8 cellular contexts compared by ENCODE assay signal in genomic region chr19:45876411-45877197, GRCh38. TPM values are rescaled to one million over a fixed set of nuclear protein-coding genes. Genes with fewer than 3 reads are reported as not detected.
DNase-seq lines count a peak whose midpoint lies in the region; ATAC-seq and TF ChIP-seq lines count a peak whose summit lies in the region.

No MANE protein-coding gene starts in this region.

- H3K9me3 ChIP-seq in sigmoid colon, result no peaks in the 10 kb centered on the region

- H3K4me3 Mint-ChIP-seq in activated CD8-positive, alpha-beta memory T cell treated with anti-CD3 and anti-CD28 coated beads, Interleukin-2, amount 10 ng/mL, durations not matched to agents 7 days and 5 days, result no peak overlapping the region

- no peak overlapping the region for H3K27ac Mint-ChIP-seq in activated CD8-positive, alpha-beta memory T cell treated with anti-CD3 and anti-CD28 coated beads, Interleukin-2, amount 10 ng/mL, durations not matched to agents 7 days and 5 days

- DNase-seq in activated CD8-positive, alpha-beta memory T cell treated with anti-CD3 and anti-CD28 coated beads, Interleukin-2, amount 10 ng/mL, durations not matched to agents 7 days and 5 days, result no peak
- peak; percentile 58 for DNase-seq in left ventricle myocardium superior
- DNase-seq in sigmoid colon, result peak; percentile 75
- DNase-seq in NCI-H524 (lab: John Stamatoyannopoulos, UW), result no peak
- DNase-seq in NCI-H146 treated with DMSO at 0.1 percent for 48 hours (lab: John Stamatoyannopoulos, UW; ENCODE audit: unreplicated experiment), result no peak

- WGBS in sigmoid colon, 2 donors, result 7 to 8% methylated on average over 41 of the region's 41 CpGs

- peak; percentile 31 for ATAC-seq in activated CD8-positive, alpha-beta memory T cell treated with anti-CD3 and anti-CD28 coated beads, Interleukin-2, amount 10 ng/mL, durations not matched to agents 7 days and 5 days
- ATAC-seq in left ventricle myocardium superior, result peak; percentile 60
- no peak for ATAC-seq in HG02588 (IDR thresholded peaks at IDR 0.05; ENCODE audit: unreplicated experiment)
- ATAC-seq in HG03159 (IDR thresholded peaks at IDR 0.05; ENCODE audit: unreplicated experiment), result no peak

- CTCF ChIA-PET in activated CD8-positive, alpha-beta memory T cell treated with anti-CD3 and anti-CD28 coated beads, Interleukin-2, amount 10 ng/mL, durations not matched to agents 7 days and 5 days (lab: Charles Lee), result interaction anchor here (1.5 kb wide), 1 partner anchor 60 kb away, joined by 4 read pairs; no protein-coding TSS in a partner anchor

- H3K4me3 ChIP-seq in GM08714 (ENCODE audit: low read length), result peak overlapping the region; percentile 2; the same call in 1 of the 2 replicates
- H3K4me3 ChIP-seq in sigmoid colon, result peak overlapping the region in 3 of 4 donors; percentile 16 to 33 (median 27)

- H3K36me3 Mint-ChIP-seq in activated CD8-positive, alpha-beta memory T cell treated with anti-CD3 and anti-CD28 coated beads, Interleukin-2, amount 10 ng/mL, durations not matched to agents 7 days and 5 days, result no peaks in the 10 kb centered on the region

- no peaks in the 10 kb centered on the region for H3K36me3 ChIP-seq in sigmoid colon

- H3K9me3 Mint-ChIP-seq in activated CD8-positive, alpha-beta memory T cell treated with anti-CD3 and anti-CD28 coated beads, Interleukin-2, amount 10 ng/mL, durations not matched to agents 7 days and 5 days (ENCODE audit: low read depth), result no peaks in the 10 kb centered on the region

- peaks cover 23% of the 10 kb centered on the region for H3K4me1 Mint-ChIP-seq in activated CD8-positive, alpha-beta memory T cell treated with anti-CD3 and anti-CD28 coated beads, Interleukin-2, amount 10 ng/mL, durations not matched to agents 7 days and 5 days

- TF ChIP-seq POLR2A in sigmoid colon (IDR thresholded peaks at IDR 0.05), result no peak

- TF ChIP-seq CTCF in sigmoid colon (IDR thresholded peaks at IDR 0.05), result no peak

- H3K27ac ChIP-seq in sigmoid colon, result peak overlapping the region in 3 of 4 donors; percentile 27 to 57 (median 56)

- intact Hi-C loops in left ventricle myocardium superior (cut with micrococcal nuclease), result no loop called here
- intact Hi-C loops in sigmoid colon (cut with DNase I), result no loop called here

- H3K4me1 ChIP-seq in sigmoid colon, result peaks cover 0 to 11% (median 5%) of the 10 kb centered on the region in 4 donors

- H3K27me3 Mint-ChIP-seq in activated CD8-positive, alpha-beta memory T cell treated with anti-CD3 and anti-CD28 coated beads, Interleukin-2, amount 10 ng/mL, durations not matched to agents 7 days and 5 days, result peaks cover 17% of the 10 kb centered on the region

- TF ChIP-seq EP300 in sigmoid colon (IDR thresholded peaks at IDR 0.05), result no peak

- peaks cover 3 to 19% (median 5%) of the 10 kb centered on the region in 3 donors for H3K27me3 ChIP-seq in sigmoid colon

RNA-seq across cellular contexts. Expression of gene IRF2BP1, which starts 9.3 kb away (rescaled TPM):
- total RNA-seq in activated CD8-positive, alpha-beta memory T cell treated with anti-CD3 and anti-CD28 coated beads, Interleukin-2, amount 10 ng/mL, durations not matched to agents 7 days and 5 days, result 10 to 100 TPM; 18.9 to 19.0 TPM
- total RNA-seq in left ventricle myocardium superior, result 22.3 TPM
- 10 to 100 TPM; 18.0 to 25.5 (median 20.8) TPM for total RNA-seq in sigmoid colon
- 10 to 100 TPM in 2 of 3 donors, 1 to 10 TPM in 1; 7.8 to 15.2 (median 11.3) TPM for polyA plus RNA-seq in sigmoid colon

RNA-seq across cellular contexts. Expression of gene FOXA3, which starts 12.5 kb away (rescaled TPM):
- under 1 TPM in 1 of 2 experiments, not detected in 1; 0.14 TPM for total RNA-seq in activated CD8-positive, alpha-beta memory T cell treated with anti-CD3 and anti-CD28 coated beads, Interleukin-2, amount 10 ng/mL, durations not matched to agents 7 days and 5 days
- total RNA-seq in left ventricle myocardium superior, result not detected
- under 1 TPM in 1 of 4 donors, not detected in 3; 0.49 TPM for total RNA-seq in sigmoid colon
- 10 to 100 TPM; 28.1 to 72.8 (median 57.1) TPM for polyA plus RNA-seq in sigmoid colon

RNA-seq across cellular contexts. Expression of gene SYMPK, which starts 13.7 kb away (rescaled TPM):
- 100 to 1,000 TPM; 119 to 125 TPM for total RNA-seq in activated CD8-positive, alpha-beta memory T cell treated with anti-CD3 and anti-CD28 coated beads, Interleukin-2, amount 10 ng/mL, durations not matched to agents 7 days and 5 days
- total RNA-seq in left ventricle myocardium superior (38.3 TPM), sigmoid colon (10 to 100 TPM; 18.2 to 31.3 (median 25.3) TPM)
- polyA plus RNA-seq in sigmoid colon, result 10 to 100 TPM; 26.4 to 84.4 (median 30.7) TPM

RNA-seq across cellular contexts. Expression of gene MYPOP, which starts 25.8 kb away (rescaled TPM):
- total RNA-seq in activated CD8-positive, alpha-beta memory T cell treated with anti-CD3 and anti-CD28 coated beads, Interleukin-2, amount 10 ng/mL, durations not matched to agents 7 days and 5 days, result 10 to 100 TPM; 13.0 to 13.8 TPM
- total RNA-seq in left ventricle myocardium superior (18.5 TPM), sigmoid colon (1 to 10 TPM; 1.8 to 6.1 (median 3.0) TPM)
- 1 to 10 TPM; 6.2 to 8.3 (median 6.6) TPM for polyA plus RNA-seq in sigmoid colon

RNA-seq across cellular contexts. Expression of gene NANOS2, which starts 38.0 kb away (rescaled TPM):
- total RNA-seq in activated CD8-positive, alpha-beta memory T cell treated with anti-CD3 and anti-CD28 coated beads, Interleukin-2, amount 10 ng/mL, durations not matched to agents 7 days and 5 days, result under 1 TPM in 1 of 2 experiments, not detected in 1; 0.18 TPM
- total RNA-seq in left ventricle myocardium superior (not detected), sigmoid colon (not detected)
- polyA plus RNA-seq in sigmoid colon, result under 1 TPM in 2 of 3 donors, not detected in 1; 0.46 to 0.60 TPM

Comparison
In these comparisons a context has a peak if more than half of its experiments do, and no peak if none do; other contexts are left out.
1. ATAC-seq: peak in activated CD8-positive, alpha-beta memory T cell treated with anti-CD3 and anti-CD28 coated beads, Interleukin-2, amount 10 ng/mL, durations not matched to agents 7 days and 5 days (single experiment) and left ventricle myocardium superior (single experiment); none in HG02588 (single experiment) and HG03159 (single experiment).
2. DNase-seq: peak in left ventricle myocardium superior (single experiment) and sigmoid colon (single experiment); none in activated CD8-positive, alpha-beta memory T cell treated with anti-CD3 and anti-CD28 coated beads, Interleukin-2, amount 10 ng/mL, durations not matched to agents 7 days and 5 days (single experiment), NCI-H524 (0 of 2) and NCI-H146 treated with DMSO at 0.1 percent for 48 hours (single experiment).